Comparison of ENCODE assay signal across 1 cellular context in genomic region chr7:74173074-74173473, GRCh38.
TF ChIP-seq lines count a peak whose summit lies in the region.

No MANE protein-coding gene starts in this region.

TF ChIP-seq in GM12878, 131 proteins besides CTCF, POLR2A, EP300 and RAD21 (continued from another document):
- TF ChIP-seq PKNOX1 (IDR thresholded peaks at IDR 0.05) (peak; percentile 63), ZBTB4 (CRISPR knock-in tag; IDR thresholded peaks at IDR 0.05) (no peak), STAT3 (IDR thresholded peaks at IDR 0.05; ENCODE audit: low read depth, low read length) (no peak), ATF7 (IDR thresholded peaks at IDR 0.05; ENCODE audit: low read depth) (no peak), POU2F2 (IDR thresholded peaks at IDR 0.05; ENCODE audit: borderline replicate concordance, low read depth, low read length) (peak; percentile 70; the same call in 1 of the 3 replicates)
